ENCODE assay signal across 30 cellular contexts in genomic region chr16:55561319-55561848, GRCh38. TPM values are rescaled to one million over a fixed set of nuclear protein-coding genes. Genes with fewer than 3 reads are reported as not detected.
"Had no signal": no experiment of that assay in that cellular context is flagged by ENCODE, and none has a peak within 500 bp of the region (broad histone marks: within the 10 kb centered on the region; RNA-seq: fewer than 3 reads in every experiment).

No MANE protein-coding gene starts in this region.

- ATAC-seq: activated CD4-positive, alpha-beta T cell treated with anti-CD3 and anti-CD28 coated beads for 36 hours; activated CD8-positive, alpha-beta T cell treated with anti-CD3 and anti-CD28 coated beads for 36 hours; activated naive CD4-positive, alpha-beta T cell treated with anti-CD3 and anti-CD28 coated beads, Interleukin-2, amount 50 U/mL, for 72 hours; activated T-cell treated with anti-CD3 and anti-CD28 coated beads, Interleukin-2, amount 50 U/mL, for 4 hours; activated T-cell treated with anti-CD3 and anti-CD28 coated beads, Interleukin-2, amount 50 U/mL, for 72 hours; activated T-helper 17 cell treated with anti-CD3 and anti-CD28 coated beads, Interleukin-2, amount 50 U/mL, for 72 hours; body of pancreas; T-helper 17 cell had no signal

- H3K4me3 Mint-ChIP-seq: activated B cell treated with CpG ODN at 0.5 μM for 24 hours; activated CD4-positive, alpha-beta T cell treated with anti-CD3 and anti-CD28 coated beads for 36 hours; activated CD4-positive, alpha-beta T cell treated with anti-CD3 and anti-CD28 coated beads, Interleukin-2, amount 10 ng/mL, durations not matched to agents 7 days and 5 days; activated CD8-positive, alpha-beta T cell treated with anti-CD3 and anti-CD28 coated beads for 36 hours; activated naive CD4-positive, alpha-beta T cell treated with anti-CD3 and anti-CD28 coated beads for 36 hours; activated naive CD8-positive, alpha-beta T cell treated with anti-CD3 and anti-CD28 coated beads for 36 hours; activated T-cell treated with anti-CD3 and anti-CD28 coated beads, Interleukin-2, amount 50 U/mL, for 4 hours; activated T-cell treated with anti-CD3 and anti-CD28 coated beads, Interleukin-2, amount 50 U/mL, for 72 hours; activated T-helper 1 cell treated with anti-CD3 and anti-CD28 coated beads, Interleukin-12 subunit alpha, Interleukin-12 subunit beta, Interleukin-2, Interleukin-4 antibody, amounts not matched to agents 30 ng/mL and 10 ng/mL and 1 ng/mL, durations not matched to agents 14 hours and 24 hours and 36 hours; activated T-helper 17 cell treated with anti-CD3 and anti-CD28 coated beads, Interleukin-2, amount 50 U/mL, for 72 hours; T-helper 17 cell had no signal

- H3K9me3 Mint-ChIP-seq: activated B cell treated with CpG ODN at 0.5 μM for 24 hours; activated CD4-positive, alpha-beta T cell treated with anti-CD3 and anti-CD28 coated beads, Interleukin-2, amount 10 ng/mL, durations not matched to agents 7 days and 5 days; activated CD8-positive, alpha-beta T cell treated with anti-CD3 and anti-CD28 coated beads for 36 hours; activated naive CD4-positive, alpha-beta T cell treated with anti-CD3 and anti-CD28 coated beads for 36 hours; activated naive CD8-positive, alpha-beta T cell treated with anti-CD3 and anti-CD28 coated beads for 36 hours; activated T-cell treated with anti-CD3 and anti-CD28 coated beads, Interleukin-2, amount 50 U/mL, for 4 hours; activated T-cell treated with anti-CD3 and anti-CD28 coated beads, Interleukin-2, amount 50 U/mL, for 72 hours; activated T-helper 1 cell treated with anti-CD3 and anti-CD28 coated beads, Interleukin-12 subunit alpha, Interleukin-12 subunit beta, Interleukin-2, Interleukin-4 antibody, amounts not matched to agents 30 ng/mL and 10 ng/mL and 1 ng/mL, durations not matched to agents 14 hours and 24 hours and 36 hours; activated T-helper 17 cell treated with anti-CD3 and anti-CD28 coated beads, Interleukin-2, amount 50 U/mL, for 72 hours had no signal

- DNase-seq: activated B cell treated with CpG ODN at 0.5 μM for 24 hours; activated CD4-positive, alpha-beta T cell treated with anti-CD3 and anti-CD28 coated beads for 36 hours; activated CD4-positive, alpha-beta T cell treated with anti-CD3 and anti-CD28 coated beads for 48 hours; activated CD4-positive, alpha-beta T cell treated with anti-CD3 and anti-CD28 coated beads, Interleukin-2, amount 10 ng/mL, durations not matched to agents 7 days and 5 days; activated CD4-positive, alpha-beta T cell treated with anti-CD3 and anti-CD28 coated beads, Interleukin-2, amount 50 U/mL, for 48 hours; activated CD4-positive, CD25-positive, alpha-beta regulatory T cell treated with anti-CD3 and anti-CD28 coated beads, Interleukin-2, amount 50 U/mL, for 72 hours; activated CD8-positive, alpha-beta memory T cell treated with anti-CD3 and anti-CD28 coated beads, Interleukin-2, amount 50 U/mL, for 4 hours; activated CD8-positive, alpha-beta T cell treated with anti-CD3 and anti-CD28 coated beads for 36 hours; activated effector memory CD4-positive, alpha-beta T cell treated with anti-CD3 and anti-CD28 coated beads, Interleukin-2, amount 50 U/mL, for 16 hours; activated gamma-delta T cell treated with Interleukin-2 at 50 U/mL for 16 hours; activated naive CD4-positive, alpha-beta T cell; activated naive CD4-positive, alpha-beta T cell treated with anti-CD3 and anti-CD28 coated beads for 36 hours; activated naive CD4-positive, alpha-beta T cell treated with anti-CD3 and anti-CD28 coated beads, Interleukin-2, amount 50 U/mL, for 16 hours; activated naive CD8-positive, alpha-beta T cell treated with anti-CD3 and anti-CD28 coated beads for 36 hours; activated T-cell treated with anti-CD3 and anti-CD28 coated beads for 4 hours; activated T-cell treated with anti-CD3 and anti-CD28 coated beads, Interleukin-2, amount 50 U/mL, for 1 hour; activated T-cell treated with anti-CD3 and anti-CD28 coated beads, Interleukin-2, amount 50 U/mL, for 4 hours; activated T-cell treated with anti-CD3 and anti-CD28 coated beads, Interleukin-2, amount 50 U/mL, for 72 hours; adrenal gland; amniotic stem cell; aorta; body of pancreas; brain microvascular endothelial cell; central memory CD4-positive, alpha-beta T cell; T-helper 17 cell had no signal

- H3K4me1 Mint-ChIP-seq: activated B cell treated with CpG ODN at 0.5 μM for 24 hours; activated CD4-positive, alpha-beta T cell treated with anti-CD3 and anti-CD28 coated beads for 36 hours; activated CD4-positive, alpha-beta T cell treated with anti-CD3 and anti-CD28 coated beads, Interleukin-2, amount 10 ng/mL, durations not matched to agents 7 days and 5 days; activated naive CD8-positive, alpha-beta T cell treated with anti-CD3 and anti-CD28 coated beads for 36 hours; activated T-helper 17 cell treated with anti-CD3 and anti-CD28 coated beads, Interleukin-2, amount 50 U/mL, for 72 hours; T-helper 17 cell had no signal

- H3K27ac Mint-ChIP-seq: activated B cell treated with CpG ODN at 0.5 μM for 24 hours; activated CD4-positive, alpha-beta T cell treated with anti-CD3 and anti-CD28 coated beads for 36 hours; activated CD4-positive, alpha-beta T cell treated with anti-CD3 and anti-CD28 coated beads, Interleukin-2, amount 10 ng/mL, durations not matched to agents 7 days and 5 days; activated CD8-positive, alpha-beta T cell treated with anti-CD3 and anti-CD28 coated beads for 36 hours; activated naive CD4-positive, alpha-beta T cell treated with anti-CD3 and anti-CD28 coated beads for 36 hours; activated naive CD4-positive, alpha-beta T cell treated with anti-CD3 and anti-CD28 coated beads, Interleukin-2, amount 50 U/mL, for 72 hours; activated naive CD8-positive, alpha-beta T cell treated with anti-CD3 and anti-CD28 coated beads for 36 hours; activated T-cell treated with anti-CD3 and anti-CD28 coated beads, Interleukin-2, amount 50 U/mL, for 72 hours; activated T-helper 1 cell treated with anti-CD3 and anti-CD28 coated beads, Interleukin-12 subunit alpha, Interleukin-12 subunit beta, Interleukin-2, Interleukin-4 antibody, amounts not matched to agents 30 ng/mL and 10 ng/mL and 1 ng/mL, durations not matched to agents 14 hours and 24 hours and 36 hours; activated T-helper 17 cell treated with anti-CD3 and anti-CD28 coated beads, Interleukin-2, amount 50 U/mL, for 72 hours; T-helper 17 cell had no signal

- H3K36me3 Mint-ChIP-seq: activated naive CD4-positive, alpha-beta T cell treated with anti-CD3 and anti-CD28 coated beads, Interleukin-2, amount 50 U/mL, for 72 hours; activated naive CD8-positive, alpha-beta T cell treated with anti-CD3 and anti-CD28 coated beads for 36 hours had no signal

RNA-seq across cellular contexts. Expression of gene CAPNS2, which starts 5.1 kb away (rescaled TPM):
- total RNA-seq: activated B cell treated with CpG ODN at 0.5 μM for 24 hours; activated CD4-positive, alpha-beta T cell treated with anti-CD3 and anti-CD28 coated beads for 36 hours; activated CD4-positive, alpha-beta T cell treated with anti-CD3 and anti-CD28 coated beads, Interleukin-2, amount 10 ng/mL, durations not matched to agents 7 days and 5 days; activated CD8-positive, alpha-beta memory T cell treated with anti-CD3 and anti-CD28 coated beads for 36 hours; activated CD8-positive, alpha-beta T cell treated with anti-CD3 and anti-CD28 coated beads for 36 hours; activated naive CD4-positive, alpha-beta T cell treated with anti-CD3 and anti-CD28 coated beads for 36 hours; activated naive CD4-positive, alpha-beta T cell treated with anti-CD3 and anti-CD28 coated beads, Interleukin-2, amount 50 U/mL, for 72 hours; activated naive CD8-positive, alpha-beta T cell treated with anti-CD3 and anti-CD28 coated beads for 36 hours; activated T-cell treated with anti-CD3 and anti-CD28 coated beads, Interleukin-2, amount 50 U/mL, for 4 hours; activated T-cell treated with anti-CD3 and anti-CD28 coated beads, Interleukin-2, amount 50 U/mL, for 72 hours; activated T-helper 1 cell treated with anti-CD3 and anti-CD28 coated beads, Interleukin-12 subunit alpha, Interleukin-12 subunit beta, Interleukin-2, Interleukin-4 antibody, amounts not matched to agents 30 ng/mL and 10 ng/mL and 1 ng/mL, durations not matched to agents 14 hours and 24 hours and 36 hours; activated T-helper 17 cell treated with anti-CD3 and anti-CD28 coated beads, Interleukin-2, amount 50 U/mL, for 72 hours; T-helper 1 cell treated with Interleukin-12 subunit alpha and Interleukin-12 subunit beta and Interleukin-4 antibody, amounts not matched to agents 30 ng/mL and 1 ng/mL, for 36 hours; T-helper 17 cell had no signal
- polyA plus RNA-seq: aorta had no signal
